Comparison of ENCODE assay signal across 14 cellular contexts in the genomic region with DNA sequence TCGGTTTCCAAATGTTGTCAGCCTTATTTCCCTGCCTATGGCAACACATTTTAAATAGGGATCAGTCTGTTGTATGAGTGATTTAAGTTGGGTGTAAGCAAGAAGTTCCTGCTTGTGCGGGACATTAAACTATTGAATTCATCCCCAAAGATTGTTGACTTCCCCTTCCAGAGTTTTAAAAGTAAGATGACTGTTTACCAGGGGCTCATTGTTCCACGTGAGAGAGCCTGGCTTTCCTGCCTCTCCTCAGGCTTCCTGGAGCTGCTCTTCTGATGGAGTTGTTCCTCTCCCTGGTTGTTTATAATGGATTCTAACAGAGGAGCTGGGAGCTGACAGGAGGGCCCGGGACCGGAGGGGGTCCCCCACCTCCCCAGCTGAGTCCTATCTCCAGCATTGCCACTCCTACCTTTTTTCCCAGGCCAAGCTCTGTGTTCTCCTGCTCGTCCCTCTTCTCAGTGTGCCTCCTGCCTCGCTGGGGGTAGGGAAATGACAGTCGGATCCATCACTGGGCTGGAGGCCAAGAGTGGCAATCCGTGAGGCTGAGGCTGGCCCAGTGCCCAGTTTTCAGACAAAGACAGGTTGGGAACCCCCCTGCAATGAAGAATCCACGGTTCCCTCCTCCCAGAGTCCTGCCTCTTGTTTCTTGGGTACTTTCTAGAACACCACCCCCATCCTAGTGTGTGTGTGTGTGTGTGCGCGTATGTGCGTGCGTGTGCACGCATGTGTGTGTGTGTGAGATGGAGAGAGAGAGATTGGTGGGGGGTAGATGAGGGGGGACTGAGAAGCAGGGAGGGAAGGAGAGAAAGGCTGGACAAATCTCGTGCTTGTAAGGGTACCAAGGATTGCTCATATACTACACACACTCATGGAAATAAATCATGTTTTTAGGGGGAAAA.
DNase-seq lines count a peak whose midpoint lies in the region; ATAC-seq and TF ChIP-seq lines count a peak whose summit lies in the region.
"Had no signal": no experiment of that assay in that cellular context is flagged by ENCODE, and none has a peak within 500 bp of the region (broad histone marks: within the 10 kb centered on the region; RNA-seq: fewer than 3 reads in every experiment).

No MANE protein-coding gene starts in this region.

- H3K9me3 Mint-ChIP-seq in CD8-positive, alpha-beta T cell = no peaks in the 10 kb centered on the region
- H3K9me3 Mint-ChIP-seq: activated CD4-positive, alpha-beta T cell treated with anti-CD3 and anti-CD28 coated beads, Interleukin-2, amount 10 ng/mL, durations not matched to agents 7 days and 5 days had no signal

- TF ChIP-seq CTCF in VCaP (conservative IDR thresholded peaks at IDR 0.05) = no peak
- TF ChIP-seq CTCF in CD8-positive, alpha-beta T cell (IDR thresholded peaks at IDR 0.05) = no peak

- peaks cover 2% of the 10 kb centered on the region for H3K4me1 ChIP-seq in mesendoderm (ENCODE audit: control insufficient read depth, low read depth, low read length)
- H3K4me1 ChIP-seq in CD8-positive, alpha-beta T cell (ENCODE audit: insufficient read depth, low read length) = no peaks in the 10 kb centered on the region

- no peak overlapping the region for H3K4me3 Mint-ChIP-seq in CD8-positive, alpha-beta T cell
- H3K4me3 Mint-ChIP-seq: activated CD4-positive, alpha-beta T cell treated with anti-CD3 and anti-CD28 coated beads, Interleukin-2, amount 10 ng/mL, durations not matched to agents 7 days and 5 days; activated naive CD8-positive, alpha-beta T cell had no signal

- H4K8ac ChIP-seq in mesendoderm (ENCODE audit: low read depth, low read length) = no peak overlapping the region

- no peak overlapping the region for H3K4ac ChIP-seq in mesendoderm (ENCODE audit: low read depth, low read length)

- DNase-seq in DMS153 (lab: John Stamatoyannopoulos, UW) (peak; percentile 68), NCI-H2107 (lab: John Stamatoyannopoulos, UW) (peak; percentile 40), mesendoderm (no peak)
- DNase-seq in CD8-positive, alpha-beta T cell = no peak
- DNase-seq in stimulated activated CD4-positive, alpha-beta T cell treated with anti-CD3 and anti-CD28 coated beads, Interleukin-2, amount 100 ng/mL, for 48 hours = no peak
- DNase-seq: activated CD4-positive, alpha-beta T cell treated with anti-CD3 and anti-CD28 coated beads, Interleukin-2, amount 10 ng/mL, durations not matched to agents 7 days and 5 days had no signal

- no peaks in the 10 kb centered on the region for H3K79me2 ChIP-seq in mesendoderm (ENCODE audit: control insufficient read depth, insufficient read depth, low read length)

- H2BK15ac ChIP-seq in mesendoderm (replicated peaks; ENCODE audit: low read depth) = no peak overlapping the region

- H3K4me1 Mint-ChIP-seq in CD8-positive, alpha-beta T cell (ENCODE audit: low read depth) = no peaks in the 10 kb centered on the region
- H3K4me1 Mint-ChIP-seq: activated CD4-positive, alpha-beta T cell treated with anti-CD3 and anti-CD28 coated beads, Interleukin-2, amount 10 ng/mL, durations not matched to agents 7 days and 5 days had no signal

- no peaks in the 10 kb centered on the region for H3K36me3 Mint-ChIP-seq in CD8-positive, alpha-beta T cell
- H3K36me3 Mint-ChIP-seq: activated naive CD8-positive, alpha-beta T cell had no signal

- no peaks in the 10 kb centered on the region for H3K36me3 ChIP-seq in mesendoderm (ENCODE audit: control insufficient read depth, insufficient read depth, low read length)
- H3K36me3 ChIP-seq in CD8-positive, alpha-beta T cell (ENCODE audit: insufficient read depth, low read length) = no peaks in the 10 kb centered on the region
- H3K36me3 ChIP-seq: neutrophil, thoracic aorta had no signal

- no peak overlapping the region for H3K9ac ChIP-seq in mesendoderm (ENCODE audit: low read length)
- H3K9ac ChIP-seq: KMS-11 had no signal

- H3K27me3 ChIP-seq in mesendoderm (ENCODE audit: insufficient read depth, low read length, poor library complexity) = no peaks in the 10 kb centered on the region
- H3K27me3 ChIP-seq in CD8-positive, alpha-beta T cell (ENCODE audit: insufficient read depth, low read length) = no peaks in the 10 kb centered on the region

- ATAC-seq in CD8-positive, alpha-beta T cell = no peak
- ATAC-seq in GM19395 (IDR thresholded peaks at IDR 0.05; ENCODE audit: unreplicated experiment) (no peak), GM21786 (IDR thresholded peaks at IDR 0.05; ENCODE audit: unreplicated experiment) (no peak)

- peaks cover 14% of the 10 kb centered on the region for H3K27me3 Mint-ChIP-seq in CD8-positive, alpha-beta T cell (ENCODE audit: low read depth)

- H3K4me3 ChIP-seq in mesendoderm (ENCODE audit: low read length) = no peak overlapping the region
- no peak overlapping the region for H3K4me3 ChIP-seq in CD8-positive, alpha-beta T cell (ENCODE audit: low read depth, low read length)
- H3K4me3 ChIP-seq: thoracic aorta had no signal

- no CpG with 5 or more reads among the region's 16 CpGs for WGBS in mesendoderm (ENCODE audit: extremely low coverage, insufficient coverage, low lambda C conversion rate)

- no peak overlapping the region for H3K18ac ChIP-seq in mesendoderm (ENCODE audit: low read length)

- H2AK5ac ChIP-seq in mesendoderm (ENCODE audit: low read length) = no peak overlapping the region

- H2BK5ac ChIP-seq in mesendoderm (ENCODE audit: low read length) = no peak overlapping the region

- POLR2A ChIA-PET in CD8-positive, alpha-beta T cell (lab: Charles Lee) = no interaction called here

- CTCF ChIA-PET in CD8-positive, alpha-beta T cell (lab: Charles Lee) = interaction anchor here (1.3 kb wide), 2 partner anchors 10 to 21 kb away, joined by 3 read pairs; no protein-coding TSS in a partner anchor

- H3K9me3 ChIP-seq in CD8-positive, alpha-beta T cell (ENCODE audit: low read length) = no peaks in the 10 kb centered on the region
- H3K9me3 ChIP-seq: neutrophil, thoracic aorta had no signal

- no peaks in the 10 kb centered on the region for H3K79me1 ChIP-seq in mesendoderm (ENCODE audit: low read length)

- intact Hi-C loops in CD8-positive, alpha-beta T cell (cut with DNase I, micrococcal nuclease) = no loop called here

- H3K27ac ChIP-seq in VCaP (peak overlapping the region; percentile 90), mesendoderm (ENCODE audit: low read depth, low read length) (no peak overlapping the region)
- H3K27ac ChIP-seq in CD8-positive, alpha-beta T cell (ENCODE audit: low read depth, low read length) = no peak overlapping the region
- H3K27ac ChIP-seq: KMS-11, neutrophil, RWPE1, thoracic aorta had no signal

- H2BK120ac ChIP-seq in mesendoderm (ENCODE audit: low read depth, low read length) = no peak overlapping the region

- H4K5ac ChIP-seq in mesendoderm (ENCODE audit: low read length) = no peak overlapping the region

- H3K27ac Mint-ChIP-seq in CD8-positive, alpha-beta T cell = no peak overlapping the region
- H3K27ac Mint-ChIP-seq: activated CD4-positive, alpha-beta T cell treated with anti-CD3 and anti-CD28 coated beads, Interleukin-2, amount 10 ng/mL, durations not matched to agents 7 days and 5 days; activated naive CD8-positive, alpha-beta T cell had no signal

- no peak overlapping the region for H3K23ac ChIP-seq in mesendoderm (ENCODE audit: low read length)

- peak overlapping the region; percentile 28 for H3K56ac ChIP-seq in mesendoderm (ENCODE audit: low read length)

- H3K4me2 ChIP-seq in mesendoderm (ENCODE audit: low read length) = no peak overlapping the region
- H3K4me2 ChIP-seq: KMS-11 had no signal

Comparison
In these comparisons a context has a peak if more than half of its experiments do, and no peak if none do; other contexts are left out.
1. DNase-seq: peak in DMS153 (single experiment) and NCI-H2107 (single experiment); none in mesendoderm (single experiment), CD8-positive, alpha-beta T cell (0 of 7) and stimulated activated CD4-positive, alpha-beta T cell treated with anti-CD3 and anti-CD28 coated beads, Interleukin-2, amount 100 ng/mL, for 48 hours (0 of 2).